ENCODE assay signal across 1 cellular context in the genomic region with DNA sequence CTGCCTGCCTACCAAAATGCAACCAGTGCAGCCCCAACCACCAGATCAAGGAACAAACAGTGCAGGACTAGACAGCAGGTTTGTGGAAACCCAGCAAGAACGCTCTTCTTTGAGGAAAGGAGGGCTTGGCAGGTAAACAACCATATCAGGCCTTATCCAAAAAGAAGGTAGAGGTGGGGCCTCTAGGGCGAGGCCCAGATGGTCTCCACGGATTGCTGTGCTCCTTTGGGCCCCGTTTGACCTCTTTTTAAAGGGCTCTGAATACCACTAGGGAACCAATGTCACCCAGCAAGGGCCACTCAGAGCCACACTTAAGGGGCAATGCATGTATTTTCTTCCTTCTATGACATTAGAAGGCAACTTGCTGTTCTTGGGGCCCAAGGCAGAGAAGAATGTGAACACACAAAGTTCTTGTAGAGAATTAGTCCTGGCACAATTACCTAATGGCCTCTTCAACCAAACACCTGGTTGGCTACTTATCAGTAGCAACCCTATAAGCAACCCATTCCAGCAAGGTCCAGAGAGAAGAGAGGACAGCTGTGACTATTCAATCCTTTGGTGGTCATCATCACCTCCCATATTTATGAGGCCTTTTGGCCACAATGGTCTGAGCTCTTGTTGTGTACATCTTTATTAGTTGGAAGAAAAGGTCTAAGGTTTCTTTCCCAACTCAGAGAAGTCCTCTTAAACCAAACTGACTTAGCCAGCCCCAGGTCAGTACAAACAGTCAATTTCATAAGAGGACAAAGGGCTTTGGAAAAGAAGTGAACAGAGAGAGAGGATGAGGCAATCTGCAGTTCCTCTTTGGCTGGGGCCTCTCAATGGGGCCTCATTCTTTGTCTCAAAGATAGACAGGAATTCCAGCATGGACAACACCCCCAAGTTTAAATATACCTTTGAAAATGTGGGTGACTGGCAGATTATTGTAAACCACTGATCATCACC.
TF ChIP-seq lines count a peak whose summit lies in the region.

No MANE protein-coding gene starts in this region.

TF ChIP-seq in IMR-90, 13 proteins besides CTCF, POLR2A, EP300 and RAD21:
- TF ChIP-seq RCOR1 (IDR thresholded peaks at IDR 0.05; ENCODE audit: insufficient replicate concordance, low read length) (no peak), SMC3 (IDR thresholded peaks at IDR 0.05; ENCODE audit: low read depth, low read length) (no peak), NFE2L2 (IDR thresholded peaks at IDR 0.05; ENCODE audit: low read depth, low read length) (no peak), RFX5 (IDR thresholded peaks at IDR 0.05; ENCODE audit: low read depth, low read length) (no peak), MAFK (IDR thresholded peaks at IDR 0.05; ENCODE audit: low read depth, low read length) (no peak), FOS (IDR thresholded peaks at IDR 0.05; ENCODE audit: low read depth, low read length) (no peak), MXI1 (IDR thresholded peaks at IDR 0.05; ENCODE audit: borderline replicate concordance, low read depth, low read length) (no peak), CHD1 (IDR thresholded peaks at IDR 0.05; ENCODE audit: low read depth, low read length) (no peak)
- TF ChIP-seq, protein P1, sequence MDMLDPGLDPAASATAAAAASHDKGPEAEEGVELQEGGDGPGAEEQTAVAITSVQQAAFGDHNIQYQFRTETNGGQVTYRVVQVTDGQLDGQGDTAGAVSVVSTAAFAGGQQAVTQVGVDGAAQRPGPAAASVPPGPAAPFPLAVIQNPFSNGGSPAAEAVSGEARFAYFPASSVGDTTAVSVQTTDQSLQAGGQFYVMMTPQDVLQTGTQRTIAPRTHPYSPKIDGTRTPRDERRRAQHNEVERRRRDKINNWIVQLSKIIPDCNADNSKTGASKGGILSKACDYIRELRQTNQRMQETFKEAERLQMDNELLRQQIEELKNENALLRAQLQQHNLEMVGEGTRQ (IDR thresholded peaks at IDR 0.05; ENCODE audit: low read depth, low read length): no peak
